ENCODE assay signal across 1 cellular context in the genomic region with DNA sequence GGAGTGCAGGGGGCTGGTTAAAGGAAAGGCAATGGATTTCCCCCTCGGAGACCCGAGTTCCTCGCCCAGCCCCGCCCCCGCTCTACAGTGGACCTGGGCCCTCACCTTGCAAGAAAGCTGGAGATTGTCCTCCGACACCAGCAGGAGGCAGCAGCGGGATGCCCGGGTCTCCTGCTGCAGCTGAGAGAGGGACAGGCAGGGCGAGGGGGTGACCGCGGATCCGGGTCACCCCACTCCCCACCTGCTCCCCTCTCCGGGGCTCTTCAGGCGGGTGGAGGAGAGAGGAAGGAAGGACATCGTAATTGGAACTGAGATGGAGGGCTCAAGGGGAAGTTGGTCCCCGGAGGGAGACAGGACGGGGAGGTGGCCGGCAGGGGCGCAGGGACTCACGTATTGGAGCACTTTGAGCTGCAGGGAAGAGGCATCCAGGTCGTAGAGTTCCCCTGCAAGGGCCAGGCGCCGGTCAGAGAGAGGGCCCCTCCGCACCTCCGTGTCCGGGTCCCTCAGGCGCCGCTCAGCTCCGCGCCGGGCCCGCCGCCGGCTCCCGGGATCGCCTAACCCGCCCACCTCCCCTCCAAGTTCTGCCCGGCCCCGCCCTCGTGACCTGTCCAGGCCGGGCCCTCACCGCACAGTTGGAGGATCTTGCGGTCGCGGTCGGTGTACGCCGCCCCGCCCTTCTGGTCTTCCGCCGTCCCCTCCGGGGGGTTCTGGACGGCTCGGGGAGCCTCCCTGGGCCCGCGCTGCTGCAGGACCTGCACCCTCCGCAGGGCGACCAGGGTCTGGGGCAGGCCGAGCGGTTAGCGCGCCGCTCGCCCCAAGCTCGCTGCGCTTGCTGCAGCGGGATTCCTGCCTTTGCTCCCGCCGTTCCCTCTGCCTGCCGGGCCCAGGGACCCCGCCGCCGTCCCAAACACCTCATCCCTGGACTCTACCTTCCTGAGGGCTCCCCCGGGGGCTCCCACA.
TF ChIP-seq lines count a peak whose summit lies in the region.

No MANE protein-coding gene starts in this region.

TF ChIP-seq in K562, 482 proteins besides CTCF, POLR2A, EP300 and RAD21 (continued from another document and continues in another):
- TF ChIP-seq MEF2A (IDR thresholded peaks at IDR 0.05; ENCODE audit: control insufficient read depth, low read depth, low read length) (no peak), ZNF436 (CRISPR knock-in tag; IDR thresholded peaks at IDR 0.05) (no peak), BHLHE40 (IDR thresholded peaks at IDR 0.05; ENCODE audit: low read length) (no peak), NBN (IDR thresholded peaks at IDR 0.05; ENCODE audit: low read depth) (no peak), POLR3G (IDR thresholded peaks at IDR 0.05; ENCODE audit: extremely low read depth, insufficient read length, insufficient replicate concordance) (no peak), CCNT2 (IDR thresholded peaks at IDR 0.05; ENCODE audit: borderline replicate concordance, extremely low read depth, insufficient read length, low read depth, low read length) (peak; percentile 12), KAT7 (CRISPR knock-in tag; IDR thresholded peaks at IDR 0.05; ENCODE audit: borderline replicate concordance) (no peak), BCL6 (CRISPR knock-in tag; IDR thresholded peaks at IDR 0.05) (no peak), RFX5 (IDR thresholded peaks at IDR 0.05; ENCODE audit: low read depth, low read length) (no peak), ELF1 (tag; IDR thresholded peaks at IDR 0.05) (no peak), ILK (tag; IDR thresholded peaks at IDR 0.05; ENCODE audit: borderline replicate concordance, low read depth) (no peak), SPI1 (IDR thresholded peaks at IDR 0.05; ENCODE audit: borderline replicate concordance, low read depth, low read length) (no peak), HNRNPL (IDR thresholded peaks at IDR 0.05; ENCODE audit: low read depth, low read length) (no peak), ERF (CRISPR knock-in tag; IDR thresholded peaks at IDR 0.05) (no peak), RB1 (IDR thresholded peaks at IDR 0.05; ENCODE audit: low read depth) (peak; percentile 17; the same call in 1 of the 2 replicates), NFE2 (IDR thresholded peaks at IDR 0.05; ENCODE audit: low read depth) (no peak), ZBTB1 (CRISPR knock-in tag; IDR thresholded peaks at IDR 0.05; ENCODE audit: borderline replicate concordance, low read depth) (peak; percentile 73; the same call in 1 of the 2 replicates), HNRNPLL (IDR thresholded peaks at IDR 0.05; ENCODE audit: low read depth, low read length, poor library complexity, severe bottlenecking) (peak; percentile 18), RAD51 (IDR thresholded peaks at IDR 0.05; ENCODE audit: borderline replicate concordance, low read depth) (no peak), HMGN3 (IDR thresholded peaks at IDR 0.05; ENCODE audit: borderline replicate concordance, extremely low read depth, insufficient read length, low read depth, low read length) (peak; percentile 5), TARDBP (IDR thresholded peaks at IDR 0.05) (no peak), RBFOX2 (IDR thresholded peaks at IDR 0.05; ENCODE audit: low read depth, low read length) (no peak), NR2C2 (CRISPR knock-in tag; IDR thresholded peaks at IDR 0.05) (no peak), NR2C2 (tag; IDR thresholded peaks at IDR 0.05) (no peak), FOXA1 (IDR thresholded peaks at IDR 0.05; ENCODE audit: borderline replicate concordance) (no peak), HDAC1 (IDR thresholded peaks at IDR 0.05) (no peak), NFATC3 (IDR thresholded peaks at IDR 0.05) (no peak)
- TF ChIP-seq, protein P1, sequence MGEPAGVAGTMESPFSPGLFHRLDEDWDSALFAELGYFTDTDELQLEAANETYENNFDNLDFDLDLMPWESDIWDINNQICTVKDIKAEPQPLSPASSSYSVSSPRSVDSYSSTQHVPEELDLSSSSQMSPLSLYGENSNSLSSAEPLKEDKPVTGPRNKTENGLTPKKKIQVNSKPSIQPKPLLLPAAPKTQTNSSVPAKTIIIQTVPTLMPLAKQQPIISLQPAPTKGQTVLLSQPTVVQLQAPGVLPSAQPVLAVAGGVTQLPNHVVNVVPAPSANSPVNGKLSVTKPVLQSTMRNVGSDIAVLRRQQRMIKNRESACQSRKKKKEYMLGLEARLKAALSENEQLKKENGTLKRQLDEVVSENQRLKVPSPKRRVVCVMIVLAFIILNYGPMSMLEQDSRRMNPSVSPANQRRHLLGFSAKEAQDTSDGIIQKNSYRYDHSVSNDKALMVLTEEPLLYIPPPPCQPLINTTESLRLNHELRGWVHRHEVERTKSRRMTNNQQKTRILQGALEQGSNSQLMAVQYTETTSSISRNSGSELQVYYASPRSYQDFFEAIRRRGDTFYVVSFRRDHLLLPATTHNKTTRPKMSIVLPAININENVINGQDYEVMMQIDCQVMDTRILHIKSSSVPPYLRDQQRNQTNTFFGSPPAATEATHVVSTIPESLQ (CRISPR knock-in tag; IDR thresholded peaks at IDR 0.05), result no peak
- TF ChIP-seq, protein P2, sequence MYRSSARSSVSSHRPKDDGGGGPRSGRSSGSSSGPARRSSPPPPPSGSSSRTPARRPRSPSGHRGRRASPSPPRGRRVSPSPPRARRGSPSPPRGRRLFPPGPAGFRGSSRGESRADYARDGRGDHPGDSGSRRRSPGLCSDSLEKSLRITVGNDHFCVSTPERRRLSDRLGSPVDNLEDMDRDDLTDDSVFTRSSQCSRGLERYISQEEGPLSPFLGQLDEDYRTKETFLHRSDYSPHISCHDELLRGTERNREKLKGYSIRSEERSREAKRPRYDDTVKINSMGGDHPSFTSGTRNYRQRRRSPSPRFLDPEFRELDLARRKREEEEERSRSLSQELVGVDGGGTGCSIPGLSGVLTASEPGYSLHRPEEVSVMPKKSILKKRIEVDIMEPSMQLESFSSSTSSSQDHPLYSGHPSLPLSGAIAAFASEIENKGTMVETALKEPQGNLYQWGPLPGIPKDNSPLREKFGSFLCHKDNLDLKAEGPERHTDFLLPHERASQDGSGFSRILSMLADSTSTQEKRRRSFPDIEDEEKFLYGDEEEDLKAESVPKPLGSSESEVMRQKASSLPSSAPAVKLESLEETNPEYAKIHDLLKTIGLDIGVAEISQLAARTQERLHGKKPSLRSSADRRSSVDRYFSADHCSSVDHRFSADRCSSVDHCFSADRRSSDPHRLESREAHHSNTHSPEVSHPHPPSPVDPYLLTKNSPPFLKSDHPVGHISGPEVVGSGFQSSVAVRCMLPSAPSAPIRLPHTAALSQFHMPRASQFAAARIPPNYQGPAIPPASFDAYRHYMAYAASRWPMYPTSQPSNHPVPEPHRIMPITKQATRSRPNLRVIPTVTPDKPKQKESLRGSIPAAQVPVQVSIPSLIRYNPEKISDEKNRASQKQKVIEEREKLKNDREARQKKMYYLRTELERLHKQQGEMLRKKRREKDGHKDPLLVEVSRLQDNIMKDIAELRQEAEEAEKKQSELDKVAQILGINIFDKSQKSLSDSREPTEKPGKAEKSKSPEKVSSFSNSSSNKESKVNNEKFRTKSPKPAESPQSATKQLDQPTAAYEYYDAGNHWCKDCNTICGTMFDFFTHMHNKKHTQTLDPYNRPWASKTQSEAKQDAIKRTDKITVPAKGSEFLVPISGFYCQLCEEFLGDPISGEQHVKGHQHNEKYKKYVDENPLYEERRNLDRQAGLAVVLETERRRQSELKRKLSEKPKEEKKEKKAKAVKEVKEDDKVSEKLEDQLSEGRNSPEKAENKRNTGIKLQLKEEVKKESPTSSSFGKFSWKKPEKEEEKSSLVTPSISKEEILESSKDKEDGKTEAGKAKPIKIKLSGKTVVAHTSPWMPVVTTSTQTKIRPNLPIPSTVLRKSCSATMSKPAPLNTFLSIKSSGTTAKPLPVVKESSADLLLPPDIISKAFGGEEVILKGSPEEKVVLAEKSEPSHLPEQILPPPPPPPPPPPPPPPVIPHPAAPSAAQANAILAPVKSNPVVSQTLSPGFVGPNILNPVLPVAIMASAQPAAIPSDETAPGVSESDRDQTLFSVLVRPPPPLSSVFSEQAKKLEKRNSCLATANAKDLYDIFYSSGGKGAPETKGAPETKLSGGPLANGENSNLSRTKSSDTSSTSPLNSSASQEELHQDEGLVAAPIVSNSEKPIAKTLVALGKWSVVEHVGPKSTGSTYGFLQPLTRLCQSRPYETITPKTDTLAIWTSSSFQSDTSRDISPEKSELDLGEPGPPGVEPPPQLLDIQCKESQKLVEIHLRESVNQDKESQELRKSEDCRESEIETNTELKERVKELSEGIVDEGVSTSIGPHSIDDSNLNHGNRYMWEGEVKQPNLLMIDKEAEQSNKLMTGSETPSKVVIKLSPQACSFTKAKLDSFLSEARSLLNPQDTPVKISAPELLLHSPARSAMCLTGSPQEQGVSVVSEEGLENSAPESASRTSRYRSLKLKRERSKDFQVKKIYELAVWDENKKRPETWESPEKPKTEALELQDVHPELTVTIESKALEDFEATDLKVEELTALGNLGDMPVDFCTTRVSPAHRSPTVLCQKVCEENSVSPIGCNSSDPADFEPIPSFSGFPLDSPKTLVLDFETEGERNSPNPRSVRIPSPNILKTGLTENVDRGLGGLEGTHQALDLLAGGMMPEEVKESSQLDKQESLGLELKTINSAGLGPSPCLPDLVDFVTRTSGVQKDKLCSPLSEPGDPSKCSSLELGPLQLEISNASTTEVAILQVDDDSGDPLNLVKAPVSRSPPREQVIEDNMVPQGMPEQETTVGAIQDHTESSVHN (IDR thresholded peaks at IDR 0.05; ENCODE audit: borderline replicate concordance in 1 of 2, low read depth in 1 of 2), result no peak
- TF ChIP-seq, protein P3, sequence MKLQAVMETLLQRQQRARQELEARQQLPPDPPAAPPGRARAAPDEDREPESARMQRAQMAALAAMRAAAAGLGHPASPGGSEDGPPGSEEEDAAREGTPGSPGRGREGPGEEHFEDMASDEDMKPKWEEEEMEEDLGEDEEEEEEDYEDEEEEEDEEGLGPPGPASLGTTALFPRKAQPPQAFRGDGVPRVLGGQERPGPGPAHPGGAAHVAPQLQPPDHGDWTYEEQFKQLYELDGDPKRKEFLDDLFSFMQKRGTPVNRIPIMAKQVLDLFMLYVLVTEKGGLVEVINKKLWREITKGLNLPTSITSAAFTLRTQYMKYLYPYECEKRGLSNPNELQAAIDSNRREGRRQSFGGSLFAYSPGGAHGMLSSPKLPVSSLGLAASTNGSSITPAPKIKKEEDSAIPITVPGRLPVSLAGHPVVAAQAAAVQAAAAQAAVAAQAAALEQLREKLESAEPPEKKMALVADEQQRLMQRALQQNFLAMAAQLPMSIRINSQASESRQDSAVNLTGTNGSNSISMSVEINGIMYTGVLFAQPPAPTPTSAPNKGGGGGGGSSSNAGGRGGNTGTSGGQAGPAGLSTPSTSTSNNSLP (IDR thresholded peaks at IDR 0.05; ENCODE audit: borderline replicate concordance, low read depth, low read length), result no peak
- TF ChIP-seq, protein P4, sequence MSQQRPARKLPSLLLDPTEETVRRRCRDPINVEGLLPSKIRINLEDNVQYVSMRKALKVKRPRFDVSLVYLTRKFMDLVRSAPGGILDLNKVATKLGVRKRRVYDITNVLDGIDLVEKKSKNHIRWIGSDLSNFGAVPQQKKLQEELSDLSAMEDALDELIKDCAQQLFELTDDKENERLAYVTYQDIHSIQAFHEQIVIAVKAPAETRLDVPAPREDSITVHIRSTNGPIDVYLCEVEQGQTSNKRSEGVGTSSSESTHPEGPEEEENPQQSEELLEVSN (IDR thresholded peaks at IDR 0.05; ENCODE audit: borderline replicate concordance in 1 of 2, extremely low read depth in 1 of 2, insufficient read depth in 1 of 2, insufficient read length in 1 of 2, low read depth in 1 of 2, low read length in 1 of 2, poor library complexity in 1 of 2, severe bottlenecking in 1 of 2), result no peak
- TF ChIP-seq, protein P5, sequence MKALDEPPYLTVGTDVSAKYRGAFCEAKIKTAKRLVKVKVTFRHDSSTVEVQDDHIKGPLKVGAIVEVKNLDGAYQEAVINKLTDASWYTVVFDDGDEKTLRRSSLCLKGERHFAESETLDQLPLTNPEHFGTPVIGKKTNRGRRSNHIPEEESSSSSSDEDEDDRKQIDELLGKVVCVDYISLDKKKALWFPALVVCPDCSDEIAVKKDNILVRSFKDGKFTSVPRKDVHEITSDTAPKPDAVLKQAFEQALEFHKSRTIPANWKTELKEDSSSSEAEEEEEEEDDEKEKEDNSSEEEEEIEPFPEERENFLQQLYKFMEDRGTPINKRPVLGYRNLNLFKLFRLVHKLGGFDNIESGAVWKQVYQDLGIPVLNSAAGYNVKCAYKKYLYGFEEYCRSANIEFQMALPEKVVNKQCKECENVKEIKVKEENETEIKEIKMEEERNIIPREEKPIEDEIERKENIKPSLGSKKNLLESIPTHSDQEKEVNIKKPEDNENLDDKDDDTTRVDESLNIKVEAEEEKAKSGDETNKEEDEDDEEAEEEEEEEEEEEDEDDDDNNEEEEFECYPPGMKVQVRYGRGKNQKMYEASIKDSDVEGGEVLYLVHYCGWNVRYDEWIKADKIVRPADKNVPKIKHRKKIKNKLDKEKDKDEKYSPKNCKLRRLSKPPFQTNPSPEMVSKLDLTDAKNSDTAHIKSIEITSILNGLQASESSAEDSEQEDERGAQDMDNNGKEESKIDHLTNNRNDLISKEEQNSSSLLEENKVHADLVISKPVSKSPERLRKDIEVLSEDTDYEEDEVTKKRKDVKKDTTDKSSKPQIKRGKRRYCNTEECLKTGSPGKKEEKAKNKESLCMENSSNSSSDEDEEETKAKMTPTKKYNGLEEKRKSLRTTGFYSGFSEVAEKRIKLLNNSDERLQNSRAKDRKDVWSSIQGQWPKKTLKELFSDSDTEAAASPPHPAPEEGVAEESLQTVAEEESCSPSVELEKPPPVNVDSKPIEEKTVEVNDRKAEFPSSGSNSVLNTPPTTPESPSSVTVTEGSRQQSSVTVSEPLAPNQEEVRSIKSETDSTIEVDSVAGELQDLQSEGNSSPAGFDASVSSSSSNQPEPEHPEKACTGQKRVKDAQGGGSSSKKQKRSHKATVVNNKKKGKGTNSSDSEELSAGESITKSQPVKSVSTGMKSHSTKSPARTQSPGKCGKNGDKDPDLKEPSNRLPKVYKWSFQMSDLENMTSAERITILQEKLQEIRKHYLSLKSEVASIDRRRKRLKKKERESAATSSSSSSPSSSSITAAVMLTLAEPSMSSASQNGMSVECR (CRISPR knock-in tag; IDR thresholded peaks at IDR 0.05), result no peak
- TF ChIP-seq, protein P6, sequence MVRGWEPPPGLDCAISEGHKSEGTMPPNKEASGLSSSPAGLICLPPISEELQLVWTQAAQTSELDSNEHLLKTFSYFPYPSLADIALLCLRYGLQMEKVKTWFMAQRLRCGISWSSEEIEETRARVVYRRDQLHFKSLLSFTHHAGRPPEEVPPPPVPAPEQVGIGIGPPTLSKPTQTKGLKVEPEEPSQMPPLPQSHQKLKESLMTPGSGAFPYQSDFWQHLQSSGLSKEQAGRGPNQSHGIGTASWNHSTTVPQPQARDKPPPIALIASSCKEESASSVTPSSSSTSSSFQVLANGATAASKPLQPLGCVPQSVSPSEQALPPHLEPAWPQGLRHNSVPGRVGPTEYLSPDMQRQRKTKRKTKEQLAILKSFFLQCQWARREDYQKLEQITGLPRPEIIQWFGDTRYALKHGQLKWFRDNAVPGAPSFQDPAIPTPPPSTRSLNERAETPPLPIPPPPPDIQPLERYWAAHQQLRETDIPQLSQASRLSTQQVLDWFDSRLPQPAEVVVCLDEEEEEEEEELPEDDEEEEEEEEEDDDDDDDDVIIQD (CRISPR knock-in tag; IDR thresholded peaks at IDR 0.05), result no peak
